8 cellular contexts compared by ENCODE assay signal in genomic region chr3:195271859-195272243, GRCh38. TPM values are rescaled to one million over a fixed set of nuclear protein-coding genes. Genes with fewer than 3 reads are reported as not detected.
DNase-seq lines count a peak whose midpoint lies in the region; ATAC-seq and TF ChIP-seq lines count a peak whose summit lies in the region.

No MANE protein-coding gene starts in this region.

- H3K36me3 Mint-ChIP-seq in CD14-positive monocyte (peaks cover 16 to 22% of the 10 kb centered on the region in 2 donors), nephron progenitor cell (ENCODE audit: low read depth) (peaks cover 9% of the 10 kb centered on the region)

- H3K36me3 ChIP-seq in MG63 (peaks cover 20% of the 10 kb centered on the region), duodenal mucosa (ENCODE audit: control insufficient read depth in 1 of 2, insufficient read depth in 2 of 2, low read length in 2 of 2) (no peaks in the 10 kb centered on the region)

- H3K27ac Mint-ChIP-seq in CD14-positive monocyte (peak overlapping the region in 4 of 7 donors; percentile 50 to 84 (median 62)), nephron progenitor cell (no peak overlapping the region)

- H3K4me3 Mint-ChIP-seq in CD14-positive monocyte (peak overlapping the region; percentile 84 to 90), nephron progenitor cell (peak overlapping the region; percentile 89)

- peak overlapping the region; percentile 58 to 68 for H3K9ac ChIP-seq in duodenal mucosa (ENCODE audit: low read depth in 1 of 2, low read length in 2 of 2)

- peak overlapping the region; percentile 76 for H3K4me3 ChIP-seq in MG63
- peak overlapping the region; percentile 90 for H3K4me3 ChIP-seq in duodenal mucosa (ENCODE audit: low read depth in 1 of 2, low read length in 2 of 2)

- TF ChIP-seq CTCF in CD14-positive monocyte (IDR thresholded peaks at IDR 0.05) (peak; percentile 59), nephron progenitor cell (IDR thresholded peaks at IDR 0.05) (no peak)

- H3K27me3 ChIP-seq in MG63 (no peaks in the 10 kb centered on the region), duodenal mucosa (ENCODE audit: control insufficient read depth in 1 of 2, insufficient read depth in 2 of 2, low read length in 2 of 2) (no peaks in the 10 kb centered on the region)

- DNase-seq in CD14-positive monocyte (ENCODE audit: low spot score) (no peak), MG63 (no peak), nephron progenitor cell (no peak), iPS-NIHi7 (ENCODE audit: extremely low spot score) (no peak), NCI-H1436 (lab: John Stamatoyannopoulos, UW) (no peak)

- no peaks in the 10 kb centered on the region for H3K9me3 ChIP-seq in MG63
- H3K9me3 ChIP-seq in duodenal mucosa (ENCODE audit: control insufficient read depth in 1 of 2, low read length in 2 of 2): no peaks in the 10 kb centered on the region

- H3K9me3 Mint-ChIP-seq in CD14-positive monocyte (peaks cover 0 to 1% (median 0%) of the 10 kb centered on the region in 7 donors), nephron progenitor cell (no peaks in the 10 kb centered on the region)

- H3K27ac ChIP-seq in duodenal mucosa (ENCODE audit: low read depth, low read length): no peak overlapping the region

- ATAC-seq in GM21367 (IDR thresholded peaks at IDR 0.05; ENCODE audit: unreplicated experiment): no peak
- ATAC-seq in HG03571 (IDR thresholded peaks at IDR 0.05; ENCODE audit: unreplicated experiment): no peak

- peaks cover 20 to 23% of the 10 kb centered on the region in 2 donors for H3K4me1 ChIP-seq in duodenal mucosa (ENCODE audit: control insufficient read depth in 1 of 2, insufficient read depth in 2 of 2, low read length in 2 of 2)

- intact Hi-C loops in CD14-positive monocyte (cut with micrococcal nuclease): loop anchor here (5.0 kb wide), 2 partner anchors 250 to 270 kb away; partner anchors contain the start of gene PPP1R2 (in 1 of the 2)

- H3K4me1 Mint-ChIP-seq in CD14-positive monocyte: peaks cover 24% of the 10 kb centered on the region
- H3K4me1 Mint-ChIP-seq in nephron progenitor cell: peaks cover 33% of the 10 kb centered on the region

- H3K27me3 Mint-ChIP-seq in CD14-positive monocyte (ENCODE audit: low read depth in 3 of 3) (peaks cover 0 to 5% (median 0%) of the 10 kb centered on the region in 3 donors), nephron progenitor cell (ENCODE audit: low read depth, poor library complexity) (no peaks in the 10 kb centered on the region)

RNA-seq across cellular contexts. Expression of gene XXYLT1, which starts 0.9 kb away (rescaled TPM):
- polyA plus RNA-seq in CD14-positive monocyte: 10 to 100 TPM; 11.8 to 13.5 TPM
- total RNA-seq in MG63 (2014; rRNA removed; shearing (Covaris generic); ENCODE audit: low replicate concordance): 23.0 and 43.7 TPM in 2 replicates
